In the genomic region with DNA sequence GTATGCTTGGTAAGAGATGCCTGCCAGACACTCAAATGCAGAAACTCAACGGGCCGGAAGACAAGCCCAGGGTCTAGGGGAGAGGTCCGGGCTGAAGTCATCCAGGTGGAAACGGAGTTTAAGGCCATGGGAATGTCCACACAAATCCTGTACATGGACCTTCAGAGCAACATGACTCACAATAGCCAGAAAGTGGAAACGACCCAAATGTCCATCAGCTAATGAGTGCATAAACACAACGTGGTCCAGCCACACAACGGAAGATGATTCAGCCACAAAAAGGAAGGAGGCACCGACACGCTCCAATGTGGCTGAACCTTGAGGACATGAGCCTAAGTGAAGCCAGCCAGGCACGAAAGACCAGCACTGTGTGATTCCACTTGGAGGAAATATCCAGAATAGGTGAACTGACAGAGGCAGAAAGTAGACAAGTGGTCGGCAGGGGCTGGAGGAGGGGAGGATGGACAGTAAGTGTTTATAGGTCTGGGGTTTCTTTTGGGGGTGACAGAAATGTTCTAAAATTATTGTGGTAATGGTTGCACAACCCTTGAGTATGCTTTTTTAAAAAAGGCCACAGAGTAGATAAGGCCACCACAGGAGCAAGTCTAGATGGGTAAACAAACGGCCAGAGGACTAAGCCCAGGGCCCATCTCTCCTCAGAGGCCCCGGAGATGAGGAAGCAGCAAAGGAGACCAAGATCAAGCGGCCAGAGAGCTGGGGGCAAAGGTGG, we compare ENCODE assay signal across 8 cellular contexts.
DNase-seq lines count a peak whose midpoint lies in the region; ATAC-seq and TF ChIP-seq lines count a peak whose summit lies in the region.

No MANE protein-coding gene starts in this region.

- no peak overlapping the region for H3K4me3 ChIP-seq in astrocyte of the cerebellum (ENCODE audit: low read depth, low read length)
- H3K4me3 ChIP-seq in right lobe of liver, result no peak overlapping the region
- H3K4me3 ChIP-seq in aorta (ENCODE audit: low read length in 2 of 2), result no peak overlapping the region

- WGBS in right lobe of liver (ENCODE audit: insufficient coverage, low coverage, low lambda C conversion rate, missing lambda C conversion rate), result 44% methylated on average over 10 of the region's 14 CpGs
- 6 to 7% methylated on average over 14 of the region's 14 CpGs for WGBS in aorta, 2 donors

- DNase-seq in activated naive CD4-positive, alpha-beta T cell treated with anti-CD3 and anti-CD28 coated beads, Interleukin-2, amount 50 U/mL, for 72 hours (ENCODE audit: low spot score in 2 of 2), result no peak
- no peak for DNase-seq in activated naive CD4-positive, alpha-beta T cell treated with anti-CD3 and anti-CD28 coated beads, Interleukin-2, amount 50 U/mL, for 16 hours
- peak; percentile 91 for DNase-seq in astrocyte of the cerebellum (ENCODE audit: low read depth)
- peak in 1 of 3 donors; percentile 40 for DNase-seq in right lobe of liver
- peak; percentile 83 to 84 for DNase-seq in aorta
- DNase-seq in stimulated activated CD4-positive, alpha-beta T cell treated with anti-CD3 and anti-CD28 coated beads, Interleukin-2, amount 100 ng/mL, for 48 hours, result no peak
- no peak for DNase-seq in HK-2 (ENCODE audit: unreplicated experiment)

- H3K9me3 Mint-ChIP-seq in activated naive CD4-positive, alpha-beta T cell treated with anti-CD3 and anti-CD28 coated beads, Interleukin-2, amount 50 U/mL, for 72 hours, result no peaks in the 10 kb centered on the region

- no peak for ATAC-seq in activated naive CD4-positive, alpha-beta T cell treated with anti-CD3 and anti-CD28 coated beads, Interleukin-2, amount 50 U/mL, for 72 hours
- ATAC-seq in right lobe of liver (peak; percentile 14 to 51 (median 31)), aorta (ENCODE audit: low FRiP score) (peak; percentile 64), HG03442 (IDR thresholded peaks at IDR 0.05; ENCODE audit: unreplicated experiment) (no peak)

- peak overlapping the region; percentile 39 to 93 for H3K27ac Mint-ChIP-seq in activated naive CD4-positive, alpha-beta T cell treated with anti-CD3 and anti-CD28 coated beads, Interleukin-2, amount 50 U/mL, for 72 hours

- peaks cover 0 to 18% (median 2%) of the 10 kb centered on the region in 4 donors for H3K4me1 ChIP-seq in right lobe of liver
- peaks cover 5 to 6% of the 10 kb centered on the region in 2 donors for H3K4me1 ChIP-seq in aorta (ENCODE audit: control insufficient read depth in 1 of 2, insufficient read depth in 2 of 2, low read length in 2 of 2)

- TF ChIP-seq POLR2A in right lobe of liver (IDR thresholded peaks at IDR 0.05), result no peak

- in situ Hi-C loops in astrocyte of the cerebellum (cut with HindIII; ENCODE audit: low sequenced_read_pairs), result no loop called here

- intact Hi-C loops in right lobe of liver (cut with DNase I) (no loop called here), aorta (cut with DNase I) (loop anchor here (1.0 to 10.0 kb wide), 5 partner anchors 15 to 183 kb away; partner anchors contain the start of gene PREX1 (in 2 of the 2))

- H3K36me3 Mint-ChIP-seq in activated naive CD4-positive, alpha-beta T cell treated with anti-CD3 and anti-CD28 coated beads, Interleukin-2, amount 50 U/mL, for 72 hours, result peaks cover 0 to 33% of the 10 kb centered on the region in 2 donors

- H3K27ac ChIP-seq in right lobe of liver, result peak overlapping the region in 2 of 3 donors; percentile 24 to 63
- peak overlapping the region; percentile 98 to 99 for H3K27ac ChIP-seq in aorta (ENCODE audit: low read depth in 1 of 2, low read length in 2 of 2)

- H3K9me3 ChIP-seq in right lobe of liver, result no peaks in the 10 kb centered on the region
- no peaks in the 10 kb centered on the region for H3K9me3 ChIP-seq in aorta (ENCODE audit: control insufficient read depth, low read length)

- H3K36me3 ChIP-seq in right lobe of liver (no peaks in the 10 kb centered on the region), aorta (ENCODE audit: control insufficient read depth in 1 of 2, insufficient read depth in 2 of 2, low read length in 1 of 2) (no peaks in the 10 kb centered on the region)

- TF ChIP-seq CTCF in astrocyte of the cerebellum (IDR thresholded peaks at IDR 0.05; ENCODE audit: low read depth, low read length, missing control alignments), result no peak
- TF ChIP-seq CTCF in right lobe of liver (IDR thresholded peaks at IDR 0.05), result no peak

- no peaks in the 10 kb centered on the region for H3K27me3 ChIP-seq in right lobe of liver
- no peaks in the 10 kb centered on the region for H3K27me3 ChIP-seq in aorta (ENCODE audit: control insufficient read depth in 1 of 2, insufficient read depth in 2 of 2, low read length in 1 of 2)

Comparison
In these comparisons a context has a peak if more than half of its experiments do, and no peak if none do; other contexts are left out.
1. ATAC-seq: peak in right lobe of liver (4 of 4) and aorta (single experiment); none in activated naive CD4-positive, alpha-beta T cell treated with anti-CD3 and anti-CD28 coated beads, Interleukin-2, amount 50 U/mL, for 72 hours (0 of 2) and HG03442 (single experiment).
2. DNase-seq: peak in astrocyte of the cerebellum (single experiment) and aorta (2 of 2); none in activated naive CD4-positive, alpha-beta T cell treated with anti-CD3 and anti-CD28 coated beads, Interleukin-2, amount 50 U/mL, for 72 hours (0 of 2), activated naive CD4-positive, alpha-beta T cell treated with anti-CD3 and anti-CD28 coated beads, Interleukin-2, amount 50 U/mL, for 16 hours (single experiment), stimulated activated CD4-positive, alpha-beta T cell treated with anti-CD3 and anti-CD28 coated beads, Interleukin-2, amount 100 ng/mL, for 48 hours (0 of 2) and HK-2 (single experiment).
3. intact Hi-C loops: an anchor here in aorta (1.0 to 10.0 kb wide); none called in right lobe of liver.